ENCODE assay signal across 24 cellular contexts in the genomic region with DNA sequence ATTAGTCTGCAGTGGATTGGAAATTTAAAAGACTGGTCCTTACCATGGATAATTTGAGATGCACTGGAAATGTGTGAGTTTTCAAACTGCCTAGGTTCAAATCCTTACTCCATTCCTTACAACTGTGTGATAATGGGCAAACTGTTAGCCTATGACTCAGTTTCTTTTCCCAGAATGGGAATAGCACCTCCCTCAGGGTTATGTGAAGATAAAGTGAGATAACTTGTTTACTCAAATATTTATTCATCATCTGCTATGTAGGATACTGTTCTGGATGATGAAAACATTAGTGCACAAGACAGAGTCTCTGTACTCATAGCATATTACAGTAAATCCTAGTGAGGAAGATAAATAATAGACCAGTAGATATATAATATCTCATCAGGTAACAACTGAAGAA. TPM values are rescaled to one million over a fixed set of nuclear protein-coding genes. Genes with fewer than 3 reads are reported as not detected.
DNase-seq lines count a peak whose midpoint lies in the region; ATAC-seq and TF ChIP-seq lines count a peak whose summit lies in the region.
"Had no signal": no experiment of that assay in that cellular context is flagged by ENCODE, and none has a peak within 500 bp of the region (broad histone marks: within the 10 kb centered on the region; RNA-seq: fewer than 3 reads in every experiment).

No MANE protein-coding gene starts in this region.

- peaks cover 52% of the 10 kb centered on the region for H3K36me3 ChIP-seq in PC-3 (ENCODE audit: low read depth, low read length)

- H3K4me3 ChIP-seq in PC-3 (ENCODE audit: low read length): no peak overlapping the region
- H3K4me3 ChIP-seq in epithelial cell of esophagus (ENCODE audit: low read length): no peak overlapping the region
- H3K4me3 ChIP-seq: cardiac muscle cell, skin epidermis, stomach had no signal

- no peak overlapping the region for H3K9ac ChIP-seq in PC-3 (ENCODE audit: low read length)
- H3K9ac ChIP-seq: KMS-11 had no signal

- peaks cover 51% of the 10 kb centered on the region for H3K36me3 Mint-ChIP-seq in activated naive CD4-positive, alpha-beta T cell treated with anti-CD3 and anti-CD28 coated beads, Interleukin-2, amount 10 ng/mL, durations not matched to agents 7 days and 5 days
- H3K36me3 Mint-ChIP-seq in activated naive CD4-positive, alpha-beta T cell treated with anti-CD3 and anti-CD28 coated beads for 36 hours (ENCODE audit: low read depth): peaks cover 24% of the 10 kb centered on the region

- H3K27me3 ChIP-seq in PC-3 (ENCODE audit: low read length): no peaks in the 10 kb centered on the region
- H3K27me3 ChIP-seq: cardiac muscle cell, stomach had no signal

- no peaks in the 10 kb centered on the region for H3K9me3 ChIP-seq in PC-3 (ENCODE audit: low read length)
- H3K9me3 ChIP-seq: stomach had no signal

- peaks cover 24% of the 10 kb centered on the region for H3K4me1 ChIP-seq in PC-3 (ENCODE audit: insufficient read depth, low read length)
- H3K4me1 ChIP-seq: stomach had no signal

- H3K79me2 ChIP-seq in PC-3 (ENCODE audit: low read length): no peaks in the 10 kb centered on the region

- CTCF ChIA-PET in activated naive CD4-positive, alpha-beta T cell treated with anti-CD3 and anti-CD28 coated beads, Interleukin-2, amount 10 ng/mL, durations not matched to agents 7 days and 5 days (lab: Charles Lee): no interaction called here
- CTCF ChIA-PET in activated naive CD4-positive, alpha-beta T cell treated with anti-CD3 and anti-CD28 coated beads for 36 hours (lab: Charles Lee): no interaction called here
- CTCF ChIA-PET in PC-3 (lab: Charles Lee): no interaction called here

- ATAC-seq in PC-3 (peak; percentile 73), Right ventricle myocardium superior (ENCODE audit: poor library complexity) (no peak)
- ATAC-seq: activated naive CD8-positive, alpha-beta T cell treated with anti-CD3 and anti-CD28 coated beads, Interleukin-2, amount 50 U/mL, for 24 hours had no signal

- DNase-seq in activated naive CD4-positive, alpha-beta T cell treated with anti-CD3 and anti-CD28 coated beads, Interleukin-2, amount 10 ng/mL, durations not matched to agents 7 days and 5 days: no peak
- DNase-seq in activated naive CD4-positive, alpha-beta T cell treated with anti-CD3 and anti-CD28 coated beads for 36 hours: no peak
- DNase-seq in PC-3: peak; percentile 41
- peak; percentile 68 for DNase-seq in epithelial cell of esophagus (ENCODE audit: low read depth)
- DNase-seq in globus pallidus (ENCODE audit: low spot score): no peak
- DNase-seq in T-helper 1 cell: no peak
- DNase-seq in Right ventricle myocardium superior: no peak
- no peak for DNase-seq in dermis blood vessel endothelial cell
- DNase-seq: activated naive CD8-positive, alpha-beta T cell treated with anti-CD3 and anti-CD28 coated beads, Interleukin-2, amount 50 U/mL, for 24 hours; DMS79 treated with DMSO at 0.1 percent for 48 hours; left cardiac atrium; midbrain; NCI-H1092 treated with DMSO at 0.1 percent for 48 hours; NCI-H2107; NCI-H524; SHP77; stomach had no signal

- BruUV-seq in PC-3 (replicated peaks; lab: Mats Ljungman, UMichigan): no TSS peak

- H4K20me1 ChIP-seq in PC-3 (ENCODE audit: low read length): no peaks in the 10 kb centered on the region

- TF ChIP-seq CTCF in PC-3 (conservative IDR thresholded peaks at IDR 0.05; ENCODE audit: low read depth, low read length) (peak; percentile 32; the same call in 1 of the 2 replicates), epithelial cell of esophagus (IDR thresholded peaks at IDR 0.05; ENCODE audit: insufficient read depth, low read depth, low read length, missing control alignments) (no peak)

- no peaks in the 10 kb centered on the region for H3K9me2 ChIP-seq in PC-3 (replicated peaks; ENCODE audit: low read length)

- H3F3A ChIP-seq in PC-3 (ENCODE audit: low read length, unreplicated experiment): no peaks in the 10 kb centered on the region

- peak overlapping the region; percentile 16 for H3K27ac Mint-ChIP-seq in activated naive CD4-positive, alpha-beta T cell treated with anti-CD3 and anti-CD28 coated beads, Interleukin-2, amount 10 ng/mL, durations not matched to agents 7 days and 5 days
- no peak overlapping the region for H3K27ac Mint-ChIP-seq in activated naive CD4-positive, alpha-beta T cell treated with anti-CD3 and anti-CD28 coated beads for 36 hours
- H3K27ac Mint-ChIP-seq: activated naive CD8-positive, alpha-beta T cell treated with anti-CD3 and anti-CD28 coated beads, Interleukin-2, amount 50 U/mL, for 24 hours; CD14-positive monocyte had no signal

- no peak overlapping the region for H2AFZ ChIP-seq in PC-3 (ENCODE audit: low read length)

- no peak overlapping the region for H3K4me2 ChIP-seq in PC-3 (ENCODE audit: low read length)
- H3K4me2 ChIP-seq: KMS-11 had no signal

- no peaks in the 10 kb centered on the region for H3K27me3 Mint-ChIP-seq in activated naive CD4-positive, alpha-beta T cell treated with anti-CD3 and anti-CD28 coated beads, Interleukin-2, amount 10 ng/mL, durations not matched to agents 7 days and 5 days
- no peaks in the 10 kb centered on the region for H3K27me3 Mint-ChIP-seq in activated naive CD4-positive, alpha-beta T cell treated with anti-CD3 and anti-CD28 coated beads for 36 hours (ENCODE audit: low read depth)
- H3K27me3 Mint-ChIP-seq: activated naive CD8-positive, alpha-beta T cell treated with anti-CD3 and anti-CD28 coated beads, Interleukin-2, amount 50 U/mL, for 24 hours; progenitor cell of endocrine pancreas had no signal

- intact Hi-C loops in activated naive CD4-positive, alpha-beta T cell treated with anti-CD3 and anti-CD28 coated beads for 36 hours (cut with micrococcal nuclease): no loop called here
- intact Hi-C loops in PC-3 (cut with micrococcal nuclease) (no loop called here), Right ventricle myocardium superior (cut with DNase I) (no loop called here)

- H3K4me1 Mint-ChIP-seq in activated naive CD4-positive, alpha-beta T cell treated with anti-CD3 and anti-CD28 coated beads, Interleukin-2, amount 10 ng/mL, durations not matched to agents 7 days and 5 days: no peaks in the 10 kb centered on the region
- H3K4me1 Mint-ChIP-seq in activated naive CD4-positive, alpha-beta T cell treated with anti-CD3 and anti-CD28 coated beads for 36 hours (ENCODE audit: low read depth): no peaks in the 10 kb centered on the region
- H3K4me1 Mint-ChIP-seq: activated naive CD8-positive, alpha-beta T cell treated with anti-CD3 and anti-CD28 coated beads, Interleukin-2, amount 50 U/mL, for 24 hours; CD14-positive monocyte; nephron had no signal

- no peak overlapping the region for H3K27ac ChIP-seq in PC-3 (ENCODE audit: low read length)
- H3K27ac ChIP-seq: cardiac muscle cell, epithelial cell of prostate, KMS-11, skin epidermis, stomach had no signal

- no peak overlapping the region for H3K4me3 Mint-ChIP-seq in activated naive CD4-positive, alpha-beta T cell treated with anti-CD3 and anti-CD28 coated beads, Interleukin-2, amount 10 ng/mL, durations not matched to agents 7 days and 5 days
- no peak overlapping the region for H3K4me3 Mint-ChIP-seq in activated naive CD4-positive, alpha-beta T cell treated with anti-CD3 and anti-CD28 coated beads for 36 hours
- H3K4me3 Mint-ChIP-seq: activated naive CD8-positive, alpha-beta T cell treated with anti-CD3 and anti-CD28 coated beads, Interleukin-2, amount 50 U/mL, for 24 hours; CD14-positive monocyte; nephron had no signal

- POLR2A ChIA-PET in PC-3 (lab: Charles Lee; ENCODE audit: unreplicated experiment): no interaction called here

- H3K9me3 Mint-ChIP-seq in activated naive CD4-positive, alpha-beta T cell treated with anti-CD3 and anti-CD28 coated beads, Interleukin-2, amount 10 ng/mL, durations not matched to agents 7 days and 5 days: no peaks in the 10 kb centered on the region
- no peaks in the 10 kb centered on the region for H3K9me3 Mint-ChIP-seq in activated naive CD4-positive, alpha-beta T cell treated with anti-CD3 and anti-CD28 coated beads for 36 hours
- H3K9me3 Mint-ChIP-seq: activated naive CD8-positive, alpha-beta T cell treated with anti-CD3 and anti-CD28 coated beads, Interleukin-2, amount 50 U/mL, for 24 hours; CD14-positive monocyte; nephron had no signal

RNA-seq across cellular contexts. Expression of a gene that starts 28.6 kb away (rescaled TPM):
- 1 to 10 TPM; 7.7 to 9.1 TPM for total RNA-seq in activated naive CD4-positive, alpha-beta T cell treated with anti-CD3 and anti-CD28 coated beads for 36 hours
- 6.1 and 8.4 TPM in 2 replicates for total RNA-seq in PC-3 (2014; rRNA removed)
- 6.7 TPM for total RNA-seq in Right ventricle myocardium superior
- total RNA-seq in dermis blood vessel endothelial cell: 9.0 and 16.1 TPM in 2 replicates

Comparison
In these comparisons a context has a peak if more than half of its experiments do, and no peak if none do; other contexts are left out.
1. DNase-seq: peak in PC-3 (single experiment) and epithelial cell of esophagus (single experiment); none in activated naive CD4-positive, alpha-beta T cell treated with anti-CD3 and anti-CD28 coated beads, Interleukin-2, amount 10 ng/mL, durations not matched to agents 7 days and 5 days (single experiment), activated naive CD4-positive, alpha-beta T cell treated with anti-CD3 and anti-CD28 coated beads for 36 hours (single experiment), globus pallidus (single experiment), T-helper 1 cell (0 of 5), Right ventricle myocardium superior (single experiment) and dermis blood vessel endothelial cell (single experiment).